Comparison of ENCODE assay signal across 2 cellular contexts in the genomic region with DNA sequence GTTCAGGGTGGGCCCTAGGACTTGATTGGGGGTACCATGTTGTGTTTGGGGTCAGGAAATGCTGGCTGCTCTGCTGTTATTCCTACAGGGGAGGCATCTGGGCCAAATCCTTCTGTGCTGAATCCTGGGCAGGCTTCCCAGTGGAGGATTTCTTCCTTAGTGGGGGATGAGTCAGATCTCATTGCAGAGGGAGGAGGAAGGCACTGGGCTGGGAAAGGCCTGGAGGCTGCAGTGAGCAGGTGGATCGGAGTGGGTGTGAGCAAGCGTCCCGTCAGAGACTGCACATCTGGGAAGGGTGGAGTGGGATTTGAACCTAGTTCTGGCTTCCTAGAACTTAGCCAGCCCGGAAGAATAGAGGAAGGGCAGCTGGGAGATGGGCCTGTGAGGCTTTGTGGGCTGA.
A peak's percentile ranks its signal among the peaks of the same experiment; 100 is the strongest.
TF ChIP-seq lines count a peak whose summit lies in the region.

No MANE protein-coding gene starts in this region.

TF ChIP-seq in endothelial cell of umbilical vein, 7 proteins besides CTCF, POLR2A, EP300 and RAD21:
- TF ChIP-seq EZH2 (IDR thresholded peaks at IDR 0.05; ENCODE audit: borderline replicate concordance, low read depth, low read length, severe bottlenecking), result no peak
- TF ChIP-seq, protein P1, sequence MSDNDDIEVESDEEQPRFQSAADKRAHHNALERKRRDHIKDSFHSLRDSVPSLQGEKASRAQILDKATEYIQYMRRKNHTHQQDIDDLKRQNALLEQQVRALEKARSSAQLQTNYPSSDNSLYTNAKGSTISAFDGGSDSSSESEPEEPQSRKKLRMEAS (IDR thresholded peaks at IDR 0.05; ENCODE audit: insufficient read depth, insufficient read length), result no peak
- TF ChIP-seq FOS (IDR thresholded peaks at IDR 0.05; ENCODE audit: borderline replicate concordance, insufficient read depth, low read length), result peak; percentile 22
- no peak for TF ChIP-seq MYC (IDR thresholded peaks at IDR 0.05; ENCODE audit: low read depth, low read length)

TF ChIP-seq in GM12891, 5 proteins besides CTCF, POLR2A, EP300 and RAD21:
- no peak for TF ChIP-seq POU2F2 (IDR thresholded peaks at IDR 0.05; ENCODE audit: low read depth, low read length)
